10 cellular contexts compared by ENCODE assay signal in the genomic region with DNA sequence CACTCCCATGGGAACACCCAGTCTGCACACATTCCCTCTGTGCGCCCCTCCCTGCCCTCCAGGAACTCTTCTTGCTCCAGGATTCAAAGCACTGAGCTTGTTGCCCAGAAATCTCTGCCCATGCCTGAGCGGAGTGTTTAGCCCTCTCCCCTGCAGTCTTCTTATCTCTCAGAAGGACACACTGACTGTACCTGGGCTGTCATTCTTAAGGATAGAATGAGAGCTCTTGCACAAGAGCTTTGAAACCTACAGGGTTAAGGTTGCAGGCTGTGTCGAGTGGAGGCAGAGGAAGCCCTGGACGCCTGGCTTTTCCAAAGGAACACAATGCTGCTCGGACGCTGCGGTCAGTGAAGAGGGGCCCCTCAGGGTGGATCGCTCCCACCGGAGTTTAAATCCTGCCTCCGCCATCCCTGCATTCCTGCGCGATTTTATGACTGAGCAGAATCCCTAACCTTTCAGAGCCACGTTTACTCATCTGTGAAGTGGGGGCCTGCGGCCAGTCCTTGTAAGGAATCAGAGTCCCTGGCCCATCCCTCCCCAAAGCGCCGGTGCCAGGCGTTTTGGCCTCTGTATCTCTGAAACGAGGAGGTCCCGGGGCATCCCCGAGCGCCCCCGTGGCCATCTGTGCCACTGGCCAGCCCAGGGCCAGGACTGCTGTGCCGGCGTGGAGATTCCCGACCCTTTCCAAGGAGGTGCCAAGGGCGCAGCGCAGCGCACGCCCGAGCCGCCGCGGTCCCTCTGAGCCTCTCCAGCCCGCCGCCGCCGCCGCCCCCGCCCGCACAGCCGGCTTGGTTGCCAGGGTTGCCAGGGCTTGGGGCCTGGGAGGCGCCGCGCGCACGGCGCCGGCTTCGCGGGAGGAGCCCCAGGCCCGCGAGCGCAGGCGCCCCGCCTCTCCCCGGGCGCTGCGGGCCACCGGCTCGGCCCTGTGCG. TPM values are rescaled to one million over a fixed set of nuclear protein-coding genes. Genes with fewer than 3 reads are reported as not detected.
DNase-seq lines count a peak whose midpoint lies in the region; ATAC-seq, FAIRE-seq and TF ChIP-seq lines count a peak whose summit lies in the region.
"Had no signal": no experiment of that assay in that cellular context is flagged by ENCODE, and none has a peak within 500 bp of the region (broad histone marks: within the 10 kb centered on the region; RNA-seq: fewer than 3 reads in every experiment).

No MANE protein-coding gene starts in this region.

- no peak overlapping the region for H3K27ac Mint-ChIP-seq in activated CD4-positive, alpha-beta T cell treated with anti-CD3 and anti-CD28 coated beads, Interleukin-2, amount 10 ng/mL, durations not matched to agents 24 days and 14 days
- H3K27ac Mint-ChIP-seq: CD4-positive, CD25-positive, alpha-beta regulatory T cell had no signal

- TF ChIP-seq RAD21 in HepG2 (CRISPR knock-in tag; IDR thresholded peaks at IDR 0.05) = no peak

- BruUV-seq in HepG2 (replicated peaks; lab: Mats Ljungman, UMichigan) = no TSS peak

- ATAC-seq in HepG2 (no peak), GM18519 (IDR thresholded peaks at IDR 0.05; ENCODE audit: low FRiP score, unreplicated experiment) (no peak)

- CTCF ChIA-PET in HepG2 (lab: Yijun Ruan, JAX; ENCODE audit: low intra/inter-chr PET ratio, low total read pairs) = no interaction called here

- peak overlapping the region; percentile 50 for H3K4me2 ChIP-seq in HepG2 (ENCODE audit: low read depth, low read length)

- no peaks in the 10 kb centered on the region for H3K9me3 ChIP-seq in HepG2 (ENCODE audit: low read length)
- no peaks in the 10 kb centered on the region for H3K9me3 ChIP-seq in testis
- H3K9me3 ChIP-seq: neutrophil had no signal

- TF ChIP-seq POLR2A in HepG2 (IDR thresholded peaks at IDR 0.05; ENCODE audit: insufficient read depth in 1 of 2, low read depth in 2 of 2, low read length in 2 of 2) (no peak), testis (IDR thresholded peaks at IDR 0.05) (no peak)

- FAIRE-seq in HepG2 (lab: Jason Lieb, UNC) = no peak

- H3K36me3 Mint-ChIP-seq in activated CD4-positive, alpha-beta T cell treated with anti-CD3 and anti-CD28 coated beads, Interleukin-2, amount 10 ng/mL, durations not matched to agents 24 days and 14 days (ENCODE audit: low read depth) = no peaks in the 10 kb centered on the region
- H3K36me3 Mint-ChIP-seq: CD4-positive, CD25-positive, alpha-beta regulatory T cell had no signal

- H3K4me3 Mint-ChIP-seq in activated CD4-positive, alpha-beta T cell treated with anti-CD3 and anti-CD28 coated beads, Interleukin-2, amount 10 ng/mL, durations not matched to agents 24 days and 14 days = no peak overlapping the region

- H3K9ac ChIP-seq in HepG2 (ENCODE audit: insufficient read depth, low read depth, low read length) = no peak overlapping the region

- peaks cover 33% of the 10 kb centered on the region for H3K27me3 Mint-ChIP-seq in activated CD4-positive, alpha-beta T cell treated with anti-CD3 and anti-CD28 coated beads, Interleukin-2, amount 10 ng/mL, durations not matched to agents 24 days and 14 days

- no peaks in the 10 kb centered on the region for H3K79me2 ChIP-seq in HepG2 (ENCODE audit: insufficient read depth, low read length)

- WGBS in HepG2 (ENCODE audit: low lambda C conversion rate) = 19% methylated on average over 24 of the region's 61 CpGs
- 3 to 4% methylated on average over 16 to 28 of the region's 61 CpGs for WGBS in testis, 2 donors

- in situ Hi-C loops in HepG2 (cut with HindIII; ENCODE audit: extremely low pct_ligation_motif_present, low pct_unique_long_range_greater_than_20kb) = no loop called here

- TF ChIP-seq CTCF in HepG2 (CRISPR knock-in tag; IDR thresholded peaks at IDR 0.05) (no peak), testis (IDR thresholded peaks at IDR 0.05) (no peak)

- 0 out of 2 replicates have a peak, but pooled peaks cover 5% of the 10 kb centered on the region for H3K4me1 ChIP-seq in HepG2 (ENCODE audit: insufficient read depth, low read length)
- peaks cover 18% of the 10 kb centered on the region for H3K4me1 ChIP-seq in testis

- peak; percentile 54 for DNase-seq in activated CD4-positive, alpha-beta T cell treated with anti-CD3 and anti-CD28 coated beads for 48 hours
- no peak for DNase-seq in activated CD4-positive, alpha-beta T cell treated with anti-CD3 and anti-CD28 coated beads, Interleukin-2, amount 10 ng/mL, durations not matched to agents 24 days and 14 days
- DNase-seq in astrocyte of the hippocampus (ENCODE audit: low read depth, low spot score) (peak; percentile 77), HepG2 (ENCODE audit: low spot score) (no peak), testis (peak; percentile 57), NCI-H1417 treated with DMSO at 0.1 percent for 48 hours (lab: John Stamatoyannopoulos, UW) (no peak), NCI-H2029 treated with DMSO at 0.1 percent for 48 hours (lab: John Stamatoyannopoulos, UW) (no peak)
- DNase-seq: CD4-positive, CD25-positive, alpha-beta regulatory T cell had no signal

- POLR2A ChIA-PET in HepG2 (lab: Yijun Ruan, JAX) = no interaction called here

- peaks cover 19 to 70% of the 10 kb centered on the region in 2 experiments for H3K27me3 ChIP-seq in HepG2 (ENCODE audit: control insufficient read depth in 1 of 2, insufficient read depth in 2 of 2, low read length in 2 of 2)
- H3K27me3 ChIP-seq in testis = no peaks in the 10 kb centered on the region

- no peaks in the 10 kb centered on the region for H4K20me1 ChIP-seq in HepG2 (ENCODE audit: insufficient read depth, low read length)

- H2AFZ ChIP-seq in HepG2 (ENCODE audit: low read length) = no peak overlapping the region

- H3K36me3 ChIP-seq in HepG2 (replicated peaks in 1 of 2; ENCODE audit: control insufficient read depth in 1 of 2, insufficient read depth in 2 of 2, low read length in 2 of 2) (no peaks in the 10 kb centered on the region), testis (ENCODE audit: low read depth, missing control alignments) (no peaks in the 10 kb centered on the region)
- H3K36me3 ChIP-seq: neutrophil had no signal

- H3K4me1 Mint-ChIP-seq in activated CD4-positive, alpha-beta T cell treated with anti-CD3 and anti-CD28 coated beads, Interleukin-2, amount 10 ng/mL, durations not matched to agents 24 days and 14 days = no peaks in the 10 kb centered on the region

- TF ChIP-seq EP300 in HepG2 (IDR thresholded peaks at IDR 0.05; ENCODE audit: low read depth in 2 of 2, low read length in 2 of 2) (no peak), HepG2 (CRISPR knock-in tag; IDR thresholded peaks at IDR 0.05; ENCODE audit: borderline replicate concordance) (no peak)

- intact Hi-C loops in activated CD4-positive, alpha-beta T cell treated with anti-CD3 and anti-CD28 coated beads, Interleukin-2, amount 10 ng/mL, durations not matched to agents 24 days and 14 days (cut with micrococcal nuclease) = no loop called here
- intact Hi-C loops in HepG2 (cut with micrococcal nuclease; ENCODE audit: unreplicated experiment) = no loop called here
- intact Hi-C loops in testis (cut with DNase I; ENCODE audit: low total_unique reads) = no loop called here

- H3K27ac ChIP-seq in HepG2 (ENCODE audit: extremely low read length, insufficient read depth, low read length) (no peak overlapping the region), testis (no peak overlapping the region)
- H3K27ac ChIP-seq: neutrophil had no signal

- H3K9me3 Mint-ChIP-seq in activated CD4-positive, alpha-beta T cell treated with anti-CD3 and anti-CD28 coated beads, Interleukin-2, amount 10 ng/mL, durations not matched to agents 24 days and 14 days = no peaks in the 10 kb centered on the region

- H3K4me3 ChIP-seq in HepG2 (replicated peaks in 1 of 3; ENCODE audit: insufficient read depth in 1 of 3, low read depth in 2 of 3, low read length in 3 of 3) (peak overlapping the region in 2 of 3 experiments; percentile 13 to 37; a peak in 1 of 6 replicates), testis (peak overlapping the region; percentile 51 to 55)

TF ChIP-seq in HepG2, 621 proteins besides CTCF, POLR2A, EP300 and RAD21 (continues in another document):
- TF ChIP-seq CEBPB (IDR thresholded peaks at IDR 0.05; ENCODE audit: borderline replicate concordance, low read depth, low read length) (0 out of 2 replicates have a peak, but pooled peaks have one; percentile 0), EZH2 (conservative IDR thresholded peaks at IDR 0.05; ENCODE audit: low read depth, low read length) (peak; percentile 74; the same call in 1 of the 2 replicates)

RNA-seq across cellular contexts. Expression of gene FAM168B, which starts 58.9 kb away (rescaled TPM):
- total RNA-seq in activated CD4-positive, alpha-beta T cell treated with anti-CD3 and anti-CD28 coated beads, Interleukin-2, amount 10 ng/mL, durations not matched to agents 24 days and 14 days = 82.3 and 85.6 TPM in 2 replicates
- total RNA-seq in HepG2 (2016; rRNA removed; fragmentation: Illumina TruSeq; extraction: Trizol) (63.7 and 64.5 TPM in 2 replicates), testis (100 to 1,000 TPM; 120 to 165 TPM)
- 5.2 and 5.9 TPM in 2 replicates for total RNA-seq in HepG2 (2016; cell fraction: cytosol; rRNA removed; fragmentation: Illumina TruSeq; extraction: Trizol; ENCODE audit: low read depth)
- total RNA-seq in HepG2 (2016; cell fraction: insoluble cytoplasmic fraction; rRNA removed; fragmentation: Illumina TruSeq; extraction: Trizol) = 54.8 and 65.4 TPM in 2 replicates
- total RNA-seq in HepG2 (2016; cell fraction: membrane; rRNA removed; fragmentation: Illumina TruSeq; extraction: Trizol) = 19.1 and 22.7 TPM in 2 replicates
- 38.5 and 42.2 TPM in 2 replicates for total RNA-seq in HepG2 (2016; cell fraction: nucleus; rRNA removed; fragmentation: Illumina TruSeq; extraction: Trizol)
- polyA plus RNA-seq in HepG2 (2011; rRNA removed) (113 and 127 TPM in 2 replicates), testis (ENCODE audit: insufficient read depth, low read depth, low replicate concordance) (76.3 TPM)
- 82.0 and 115 TPM in 2 replicates for polyA plus RNA-seq in HepG2 (2011; cell fraction: cytosol; rRNA removed)
- polyA plus RNA-seq in HepG2 (2011; cell fraction: nucleus; rRNA removed) = 115 and 127 TPM in 2 replicates
- polyA plus RNA-seq in HepG2 (2012) = 63.9 and 65.2 TPM in 2 replicates
- polyA plus RNA-seq in HepG2 (2016; cell fraction: cytosol; fragmentation: Illumina TruSeq; extraction: Trizol; ENCODE audit: low read depth) = 3.6 and 4.4 TPM in 2 replicates
- 63.7 and 70.4 TPM in 2 replicates for polyA plus RNA-seq in HepG2 (2016; cell fraction: insoluble cytoplasmic fraction; fragmentation: Illumina TruSeq; extraction: Trizol; ENCODE audit: low read depth)
- polyA plus RNA-seq in HepG2 (2016; cell fraction: membrane; fragmentation: Illumina TruSeq; extraction: Trizol; ENCODE audit: low read depth) = 10.7 and 10.9 TPM in 2 replicates
- polyA plus RNA-seq in HepG2 (2016; cell fraction: nucleus; fragmentation: Illumina TruSeq; extraction: Trizol; ENCODE audit: insufficient read depth, low read depth) = 58.6 and 63.4 TPM in 2 replicates
- 146 and 269 TPM in 2 replicates for polyA minus RNA-seq in HepG2 (2011; rRNA and poly(A)+ RNA removed; ENCODE audit: low replicate concordance)
- 63.9 and 69.7 TPM in 2 replicates for polyA minus RNA-seq in HepG2 (2011; cell fraction: cytosol; rRNA and poly(A)+ RNA removed)
- polyA minus RNA-seq in HepG2 (2011; cell fraction: nucleus; rRNA and poly(A)+ RNA removed) = 31.0 and 31.8 TPM in 2 replicates

Comparison
In these comparisons a context has a peak if more than half of its experiments do, and no peak if none do; other contexts are left out.
1. DNase-seq: peak in activated CD4-positive, alpha-beta T cell treated with anti-CD3 and anti-CD28 coated beads for 48 hours (single experiment), astrocyte of the hippocampus (single experiment) and testis (single experiment); none in activated CD4-positive, alpha-beta T cell treated with anti-CD3 and anti-CD28 coated beads, Interleukin-2, amount 10 ng/mL, durations not matched to agents 24 days and 14 days (single experiment), HepG2 (single experiment), NCI-H1417 treated with DMSO at 0.1 percent for 48 hours (single experiment) and NCI-H2029 treated with DMSO at 0.1 percent for 48 hours (single experiment).